In genomic region chr3:190301591-190301990, GRCh38 we compare ENCODE assay signal across 15 cellular contexts. TPM values are rescaled to one million over a fixed set of nuclear protein-coding genes. Genes with fewer than 3 reads are reported as not detected.
DNase-seq lines count a peak whose midpoint lies in the region; ATAC-seq lines count a peak whose summit lies in the region.
"Had no signal": no experiment of that assay in that cellular context is flagged by ENCODE, and none has a peak within 500 bp of the region (broad histone marks: within the 10 kb centered on the region; RNA-seq: fewer than 3 reads in every experiment).

No MANE protein-coding gene starts in this region.

- peak overlapping the region; percentile 23 for H3K27ac Mint-ChIP-seq in activated T-cell treated with anti-CD3 and anti-CD28 coated beads, Interleukin-2, amount 50 U/mL, for 72 hours
- H3K27ac Mint-ChIP-seq in activated naive CD8-positive, alpha-beta T cell treated with anti-CD3 and anti-CD28 coated beads, Interleukin-2, amount 10 ng/mL, durations not matched to agents 7 days and 5 days, result no peak overlapping the region
- peak overlapping the region in 4 of 10 donors; percentile 29 to 78 (median 48) for H3K27ac Mint-ChIP-seq in naive thymus-derived CD8-positive, alpha-beta T cell

- H3K4me1 Mint-ChIP-seq in activated T-cell treated with anti-CD3 and anti-CD28 coated beads, Interleukin-2, amount 50 U/mL, for 72 hours (ENCODE audit: low read depth), result peaks cover 47% of the 10 kb centered on the region
- peaks cover 9% of the 10 kb centered on the region for H3K4me1 Mint-ChIP-seq in activated naive CD8-positive, alpha-beta T cell treated with anti-CD3 and anti-CD28 coated beads, Interleukin-2, amount 10 ng/mL, durations not matched to agents 7 days and 5 days
- H3K4me1 Mint-ChIP-seq in naive thymus-derived CD8-positive, alpha-beta T cell, result peaks cover 13 to 19% (median 15%) of the 10 kb centered on the region in 4 donors

- H3K36me3 Mint-ChIP-seq in activated T-cell treated with anti-CD3 and anti-CD28 coated beads, Interleukin-2, amount 50 U/mL, for 72 hours (ENCODE audit: insufficient read depth in 2 of 2), result no peaks in the 10 kb centered on the region
- H3K36me3 Mint-ChIP-seq in activated naive CD8-positive, alpha-beta T cell treated with anti-CD3 and anti-CD28 coated beads, Interleukin-2, amount 10 ng/mL, durations not matched to agents 7 days and 5 days, result no peaks in the 10 kb centered on the region
- H3K36me3 Mint-ChIP-seq in naive thymus-derived CD8-positive, alpha-beta T cell, result no peaks in the 10 kb centered on the region

- H3K4me3 Mint-ChIP-seq in activated T-cell treated with anti-CD3 and anti-CD28 coated beads, Interleukin-2, amount 50 U/mL, for 72 hours, result peak overlapping the region; percentile 17 to 58
- peak overlapping the region; percentile 5 for H3K4me3 Mint-ChIP-seq in activated naive CD8-positive, alpha-beta T cell treated with anti-CD3 and anti-CD28 coated beads, Interleukin-2, amount 10 ng/mL, durations not matched to agents 7 days and 5 days
- H3K4me3 Mint-ChIP-seq in naive thymus-derived CD8-positive, alpha-beta T cell, result peak overlapping the region in 8 of 10 donors; percentile 3 to 53 (median 42)

- intact Hi-C loops in posterior cingulate gyrus (cut with DNase I), result no loop called here

- no peaks in the 10 kb centered on the region for H3K9me3 Mint-ChIP-seq in activated T-cell treated with anti-CD3 and anti-CD28 coated beads, Interleukin-2, amount 50 U/mL, for 72 hours
- H3K9me3 Mint-ChIP-seq in activated naive CD8-positive, alpha-beta T cell treated with anti-CD3 and anti-CD28 coated beads, Interleukin-2, amount 10 ng/mL, durations not matched to agents 7 days and 5 days, result no peaks in the 10 kb centered on the region
- peaks cover 0 to 2% (median 0%) of the 10 kb centered on the region in 9 donors for H3K9me3 Mint-ChIP-seq in naive thymus-derived CD8-positive, alpha-beta T cell

- DNase-seq in activated T-cell treated with anti-CD3 and anti-CD28 coated beads, Interleukin-2, amount 50 U/mL, for 72 hours, result no peak
- no peak for DNase-seq in activated T-cell treated with anti-CD3 and anti-CD28 coated beads, Interleukin-2, amount 50 U/mL, for 48 hours
- DNase-seq in NOMO-1 treated with DMSO at 0.1 percent for 48 hours (lab: John Stamatoyannopoulos, UW; ENCODE audit: unreplicated experiment) (peak; percentile 87), posterior cingulate gyrus (no peak), iPS-NIHi7 (ENCODE audit: extremely low spot score) (no peak)
- no peak for DNase-seq in activated naive CD8-positive, alpha-beta T cell treated with anti-CD3 and anti-CD28 coated beads, Interleukin-2, amount 10 ng/mL, durations not matched to agents 7 days and 5 days
- DNase-seq in naive thymus-derived CD8-positive, alpha-beta T cell, result peak in 2 of 10 donors; percentile 56 to 57
- DNase-seq: ACHN, activated T-cell treated with anti-CD3 and anti-CD28 coated beads for 4 hours, esophagus squamous epithelium, mesendoderm, NCI-H1092, NCI-H446, upper lobe of left lung had no signal

- POLR2A ChIA-PET in activated naive CD8-positive, alpha-beta T cell treated with anti-CD3 and anti-CD28 coated beads, Interleukin-2, amount 10 ng/mL, durations not matched to agents 7 days and 5 days (lab: Charles Lee), result no interaction called here
- POLR2A ChIA-PET in naive thymus-derived CD8-positive, alpha-beta T cell (lab: Charles Lee), result no interaction called here

- peaks cover 15% of the 10 kb centered on the region for H3K27me3 Mint-ChIP-seq in activated T-cell treated with anti-CD3 and anti-CD28 coated beads, Interleukin-2, amount 50 U/mL, for 72 hours (ENCODE audit: low read depth)
- H3K27me3 Mint-ChIP-seq in activated naive CD8-positive, alpha-beta T cell treated with anti-CD3 and anti-CD28 coated beads, Interleukin-2, amount 10 ng/mL, durations not matched to agents 7 days and 5 days, result no peaks in the 10 kb centered on the region
- H3K27me3 Mint-ChIP-seq in naive thymus-derived CD8-positive, alpha-beta T cell, result peaks cover 12 to 38% (median 20%) of the 10 kb centered on the region in 5 donors

- peak; percentile 46 to 76 for ATAC-seq in activated T-cell treated with anti-CD3 and anti-CD28 coated beads, Interleukin-2, amount 50 U/mL, for 72 hours (replicated peaks in 1 of 2)
- peak; percentile 61 for ATAC-seq in activated naive CD8-positive, alpha-beta T cell treated with anti-CD3 and anti-CD28 coated beads, Interleukin-2, amount 10 ng/mL, durations not matched to agents 7 days and 5 days (ENCODE audit: low read depth)
- peak; percentile 43 to 83 for ATAC-seq in naive thymus-derived CD8-positive, alpha-beta T cell
- no peak for ATAC-seq in GM21526 (IDR thresholded peaks at IDR 0.05; ENCODE audit: low FRiP score, unreplicated experiment)

RNA-seq across cellular contexts. Expression of gene CLDN1, which starts 20.7 kb away (rescaled TPM):
- 10 to 100 TPM in 1 of 2 donors, 1 to 10 TPM in 1; 1.6 to 12.3 TPM for total RNA-seq in activated T-cell treated with anti-CD3 and anti-CD28 coated beads, Interleukin-2, amount 50 U/mL, for 72 hours
- total RNA-seq in activated naive CD8-positive, alpha-beta T cell treated with anti-CD3 and anti-CD28 coated beads, Interleukin-2, amount 10 ng/mL, durations not matched to agents 7 days and 5 days, result not detected
- not detected for total RNA-seq in naive thymus-derived CD8-positive, alpha-beta T cell
- not detected for polyA plus RNA-seq in naive thymus-derived CD8-positive, alpha-beta T cell
